ENCODE assay signal across 1 cellular context in genomic region chr9:114733814-114734213, GRCh38.
TF ChIP-seq lines count a peak whose summit lies in the region.

No MANE protein-coding gene starts in this region.

TF ChIP-seq in IMR-90, 13 proteins besides CTCF, POLR2A, EP300 and RAD21 (continued from another document):
- TF ChIP-seq, protein P1, sequence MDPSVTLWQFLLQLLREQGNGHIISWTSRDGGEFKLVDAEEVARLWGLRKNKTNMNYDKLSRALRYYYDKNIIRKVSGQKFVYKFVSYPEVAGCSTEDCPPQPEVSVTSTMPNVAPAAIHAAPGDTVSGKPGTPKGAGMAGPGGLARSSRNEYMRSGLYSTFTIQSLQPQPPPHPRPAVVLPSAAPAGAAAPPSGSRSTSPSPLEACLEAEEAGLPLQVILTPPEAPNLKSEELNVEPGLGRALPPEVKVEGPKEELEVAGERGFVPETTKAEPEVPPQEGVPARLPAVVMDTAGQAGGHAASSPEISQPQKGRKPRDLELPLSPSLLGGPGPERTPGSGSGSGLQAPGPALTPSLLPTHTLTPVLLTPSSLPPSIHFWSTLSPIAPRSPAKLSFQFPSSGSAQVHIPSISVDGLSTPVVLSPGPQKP (IDR thresholded peaks at IDR 0.05; ENCODE audit: borderline replicate concordance, low read depth, low read length), result no peak
